Comparison of ENCODE assay signal across 8 cellular contexts in the genomic region with DNA sequence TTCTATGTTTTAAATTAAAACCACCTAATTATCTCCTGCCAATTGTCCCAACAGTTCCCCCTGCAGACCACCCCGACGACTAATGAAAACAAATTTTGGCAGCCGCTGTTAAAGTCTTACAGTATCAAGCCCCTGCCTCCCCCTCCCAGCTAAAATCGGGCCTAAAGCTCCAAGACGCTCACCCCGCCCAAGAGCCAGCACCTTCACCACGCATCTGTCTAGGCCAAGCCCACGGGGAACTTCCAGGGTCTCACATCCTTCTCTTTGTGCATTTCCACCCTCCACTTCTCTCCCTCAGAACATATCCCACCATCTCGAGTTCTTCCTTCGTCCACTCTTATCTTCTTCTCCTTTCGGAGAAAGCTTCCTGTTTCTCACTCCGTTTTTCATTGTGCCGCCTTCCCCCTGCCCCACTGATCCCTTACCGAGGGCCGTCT. TPM values are rescaled to one million over a fixed set of nuclear protein-coding genes. Genes with fewer than 3 reads are reported as not detected.
DNase-seq lines count a peak whose midpoint lies in the region; ATAC-seq, FAIRE-seq and TF ChIP-seq lines count a peak whose summit lies in the region.

No MANE protein-coding gene starts in this region.

- H3K4me1 Mint-ChIP-seq in activated CD4-positive, alpha-beta T cell treated with anti-CD3 and anti-CD28 coated beads, Interleukin-2, amount 10 ng/mL, durations not matched to agents 7 days and 5 days: peaks cover 66% of the 10 kb centered on the region

- H3K27me3 ChIP-seq in fibroblast of lung (ENCODE audit: control insufficient read depth, insufficient read depth, low read length): no peaks in the 10 kb centered on the region
- H3K27me3 ChIP-seq in trophoblast cell (ENCODE audit: insufficient read depth, low read length): no peaks in the 10 kb centered on the region

- H3K36me3 Mint-ChIP-seq in activated CD4-positive, alpha-beta T cell treated with anti-CD3 and anti-CD28 coated beads, Interleukin-2, amount 10 ng/mL, durations not matched to agents 7 days and 5 days (ENCODE audit: low read depth): peaks cover 53% of the 10 kb centered on the region

- H3K4ac ChIP-seq in trophoblast cell (ENCODE audit: low read depth, low read length): peak overlapping the region; percentile 64

- no peaks in the 10 kb centered on the region for H3K36me3 ChIP-seq in fibroblast of lung (ENCODE audit: control insufficient read depth, insufficient read depth, low read length)
- peaks cover 2 to 3% of the 10 kb centered on the region in 2 experiments for H3K36me3 ChIP-seq in trophoblast cell (ENCODE audit: control insufficient read depth in 1 of 2, insufficient read depth in 2 of 2, low read length in 2 of 2)

- CTCF ChIA-PET in activated CD4-positive, alpha-beta T cell treated with anti-CD3 and anti-CD28 coated beads, Interleukin-2, amount 10 ng/mL, durations not matched to agents 7 days and 5 days (lab: Charles Lee): interaction anchor here (0.7 to 2.0 kb wide), 9 partner anchors 9 to 1442 kb away, joined by 3 to 7 read pairs (median 4); partner anchors contain the start of gene STAM2

- H3K4me2 ChIP-seq in fibroblast of lung (ENCODE audit: extremely low read depth, insufficient read depth, low read length) (peak overlapping the region; percentile 86), trophoblast cell (ENCODE audit: low read length) (peak overlapping the region; percentile 59)

- peak overlapping the region; percentile 68 for H2BK5ac ChIP-seq in trophoblast cell (ENCODE audit: low read depth, low read length, poor library complexity)

- H3K27ac ChIP-seq in fibroblast of lung (ENCODE audit: insufficient read depth, low read length) (peak overlapping the region; percentile 99), trophoblast cell (ENCODE audit: low read depth, low read length) (peak overlapping the region; percentile 77)

- no peak for TF ChIP-seq POLR2A in GM12891 (IDR thresholded peaks at IDR 0.05; ENCODE audit: low read depth, low read length)

- peak overlapping the region; percentile 99 for H3K27ac Mint-ChIP-seq in activated CD4-positive, alpha-beta T cell treated with anti-CD3 and anti-CD28 coated beads, Interleukin-2, amount 10 ng/mL, durations not matched to agents 7 days and 5 days

- H2AFZ ChIP-seq in fibroblast of lung (ENCODE audit: low read length) (peak overlapping the region; percentile 83), trophoblast cell (ENCODE audit: insufficient read depth, low read length, poor library complexity) (peak overlapping the region; percentile 19)

- peak overlapping the region; percentile 90 for H4K8ac ChIP-seq in trophoblast cell (ENCODE audit: low read depth, low read length)

- H3K4me3 Mint-ChIP-seq in activated CD4-positive, alpha-beta T cell treated with anti-CD3 and anti-CD28 coated beads, Interleukin-2, amount 10 ng/mL, durations not matched to agents 7 days and 5 days: peak overlapping the region; percentile 99

- FAIRE-seq in GM12891 (lab: Jason Lieb, UNC): no peak

- peak; percentile 0 for ATAC-seq in GM19043 (IDR thresholded peaks at IDR 0.05; ENCODE audit: low read depth, unreplicated experiment)
- no peak for ATAC-seq in HG02840 (IDR thresholded peaks at IDR 0.05; ENCODE audit: low FRiP score, unreplicated experiment)

- no peaks in the 10 kb centered on the region for H4K20me1 ChIP-seq in fibroblast of lung (ENCODE audit: control insufficient read depth, extremely low read depth, insufficient read depth, low read length)

- no peaks in the 10 kb centered on the region for H3K9me3 ChIP-seq in fibroblast of lung (ENCODE audit: control insufficient read depth, insufficient read depth, low read depth, low read length)
- no peaks in the 10 kb centered on the region for H3K9me3 ChIP-seq in trophoblast cell (ENCODE audit: insufficient read depth, low read depth, low read length)

- no peaks in the 10 kb centered on the region for H3K9me3 Mint-ChIP-seq in activated CD4-positive, alpha-beta T cell treated with anti-CD3 and anti-CD28 coated beads, Interleukin-2, amount 10 ng/mL, durations not matched to agents 7 days and 5 days

- H2AK5ac ChIP-seq in trophoblast cell (ENCODE audit: low read length): peak overlapping the region; percentile 13

- H3K18ac ChIP-seq in trophoblast cell (ENCODE audit: low read length): peak overlapping the region; percentile 65

- peak overlapping the region; percentile 97 for H3K9ac ChIP-seq in fibroblast of lung (ENCODE audit: insufficient read depth, low read length)
- peak overlapping the region; percentile 99 for H3K9ac ChIP-seq in trophoblast cell (ENCODE audit: low read length)

- H4K12ac ChIP-seq in trophoblast cell (ENCODE audit: low read depth, low read length): peak overlapping the region; percentile 94

- H3K4me1 ChIP-seq in fibroblast of lung (ENCODE audit: control insufficient read depth, extremely low read depth, insufficient read depth, low read length) (no peaks in the 10 kb centered on the region), trophoblast cell (ENCODE audit: control insufficient read depth in 1 of 2, insufficient read depth in 2 of 2, low read length in 2 of 2) (peaks cover 0 to 5% of the 10 kb centered on the region in 2 experiments)

- H3K27me3 Mint-ChIP-seq in activated CD4-positive, alpha-beta T cell treated with anti-CD3 and anti-CD28 coated beads, Interleukin-2, amount 10 ng/mL, durations not matched to agents 7 days and 5 days: no peaks in the 10 kb centered on the region

- POLR2A ChIA-PET in activated CD4-positive, alpha-beta T cell treated with anti-CD3 and anti-CD28 coated beads, Interleukin-2, amount 10 ng/mL, durations not matched to agents 7 days and 5 days (lab: Charles Lee): interaction anchor here (0.6 to 1.2 kb wide), 2 partner anchors 23 to 815 kb away, joined by 4 to 10 read pairs; no protein-coding TSS in a partner anchor

- no peak overlapping the region for H2BK12ac ChIP-seq in trophoblast cell (ENCODE audit: low read length)

- in situ Hi-C loops in ACHN (cut with HindIII; ENCODE audit: low pct_ligation_motif_present, low pct_unique_long_range_greater_than_20kb, low sequenced_read_pairs): no loop called here

- peak overlapping the region; percentile 83 for H3K14ac ChIP-seq in trophoblast cell (ENCODE audit: low read length)

- H3K79me2 ChIP-seq in fibroblast of lung (ENCODE audit: control insufficient read depth, insufficient read depth, low read length) (peaks cover 81% of the 10 kb centered on the region), trophoblast cell (ENCODE audit: control insufficient read depth, insufficient read depth, low read length, poor library complexity) (peaks cover 15% of the 10 kb centered on the region)

- H2BK120ac ChIP-seq in trophoblast cell (ENCODE audit: insufficient read depth, low read length, poor library complexity): peak overlapping the region; percentile 54

- WGBS in trophoblast cell (ENCODE audit: extremely low coverage, insufficient coverage, insufficient read length): no CpG with 5 or more reads among the region's 15 CpGs

- no peak overlapping the region for H3K23ac ChIP-seq in trophoblast cell (ENCODE audit: low read length)

- TF ChIP-seq CTCF in fibroblast of lung (conservative IDR thresholded peaks at IDR 0.05 in 1 of 2, IDR thresholded peaks at IDR 0.05 in 1 of 2; ENCODE audit: low read depth in 1 of 2, low read length in 2 of 2): no peak

- peak; percentile 46 for DNase-seq in ACHN
- peak; percentile 71 for DNase-seq in NAMALWA (ENCODE audit: low spot score)
- DNase-seq in activated CD4-positive, alpha-beta T cell treated with anti-CD3 and anti-CD28 coated beads, Interleukin-2, amount 10 ng/mL, durations not matched to agents 7 days and 5 days: peak; percentile 43
- DNase-seq in fibroblast of lung (ENCODE audit: low read depth in 2 of 2): peak in 1 of 2 donors; percentile 33
- DNase-seq in trophoblast cell: peak; percentile 3 to 36
- DNase-seq in GM12891 (ENCODE audit: insufficient read length, low spot score): no peak

- H3K4me3 ChIP-seq in fibroblast of lung (replicated peaks in 1 of 4; ENCODE audit: control extremely low read depth in 1 of 4, insufficient read depth in 1 of 4, low read depth in 3 of 4, low read length in 4 of 4) (peak overlapping the region; percentile 92 to 99 (median 95)), trophoblast cell (ENCODE audit: low read depth, low read length) (peak overlapping the region; percentile 98)

- peak overlapping the region; percentile 78 for H4K91ac ChIP-seq in trophoblast cell (ENCODE audit: low read depth, low read length)

- peaks cover 17% of the 10 kb centered on the region for H3K79me1 ChIP-seq in trophoblast cell (ENCODE audit: low read length)

TF ChIP-seq in GM12891, 5 proteins besides CTCF, POLR2A, EP300 and RAD21:
- TF ChIP-seq PAX5 (IDR thresholded peaks at IDR 0.05; ENCODE audit: insufficient read depth, low read length, severe bottlenecking): no peak
- no peak for TF ChIP-seq POLR2AphosphoS5 (IDR thresholded peaks at IDR 0.05; ENCODE audit: low read depth, low read length)
- no peak for TF ChIP-seq SPI1 (IDR thresholded peaks at IDR 0.05; ENCODE audit: low read depth, low read length)
- no peak for TF ChIP-seq TAF1 (IDR thresholded peaks at IDR 0.05; ENCODE audit: low read depth, low read length)
- TF ChIP-seq POU2F2 (IDR thresholded peaks at IDR 0.05; ENCODE audit: low read depth, low read length): no peak
TF ChIP-seq in GM12891: peak in this region for 0.

RNA-seq across cellular contexts. Expression of gene PRPF40A, which starts 0.4 kb away (rescaled TPM):
- 100 to 1,000 TPM; 107 to 109 TPM for total RNA-seq in activated CD4-positive, alpha-beta T cell treated with anti-CD3 and anti-CD28 coated beads, Interleukin-2, amount 10 ng/mL, durations not matched to agents 7 days and 5 days
- 105 and 109 TPM in 2 replicates for total RNA-seq in fibroblast of lung
- polyA plus RNA-seq in fibroblast of lung: 85.9 and 91.7 TPM in 2 replicates
- 65.9 and 68.0 TPM in 2 replicates for polyA plus RNA-seq in fibroblast of lung (2012)
- 230 and 254 TPM in 2 replicates for polyA minus RNA-seq in fibroblast of lung (ENCODE audit: low replicate concordance)
- 132 and 137 TPM in 2 replicates for polyA plus RNA-seq in trophoblast cell (2013)
- polyA plus RNA-seq in GM12891 (2012; ENCODE audit: low read depth, missing spikeins): 58.1 TPM

RNA-seq across cellular contexts. Expression of gene ARL6IP6, which starts 1.6 kb away (rescaled TPM):
- total RNA-seq in activated CD4-positive, alpha-beta T cell treated with anti-CD3 and anti-CD28 coated beads, Interleukin-2, amount 10 ng/mL, durations not matched to agents 7 days and 5 days: 10 to 100 TPM; 37.4 to 57.5 TPM
- 16.2 and 19.0 TPM in 2 replicates for total RNA-seq in fibroblast of lung
- 53.9 and 54.8 TPM in 2 replicates for polyA plus RNA-seq in fibroblast of lung
- polyA plus RNA-seq in fibroblast of lung (2012): 14.6 and 15.4 TPM in 2 replicates
- polyA minus RNA-seq in fibroblast of lung (ENCODE audit: low replicate concordance): 1.6 and 15.2 TPM in 2 replicates
- 25.4 and 27.1 TPM in 2 replicates for polyA plus RNA-seq in trophoblast cell (2013)
- polyA plus RNA-seq in GM12891 (2012; ENCODE audit: low read depth, missing spikeins): 9.0 TPM
